Comparison of ENCODE assay signal across 23 cellular contexts in the genomic region with DNA sequence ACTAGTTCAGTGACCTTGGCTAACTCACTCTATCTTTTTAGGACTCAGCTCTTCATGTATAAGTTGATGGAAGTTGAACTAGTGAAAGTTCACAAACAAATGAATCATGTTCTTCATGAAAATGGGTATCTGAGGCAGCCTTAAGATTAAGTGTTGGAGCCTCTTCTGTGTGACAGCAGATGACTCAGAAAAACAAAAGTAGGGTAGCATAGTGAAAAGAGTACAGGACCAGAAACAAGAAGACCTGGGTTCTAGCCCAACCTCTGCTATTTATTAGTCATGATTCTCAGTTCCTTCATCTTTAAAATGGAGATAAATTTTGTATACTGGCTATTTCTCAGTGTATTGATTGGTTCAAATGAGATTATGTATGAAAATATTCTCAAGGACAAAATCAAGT.
DNase-seq lines count a peak whose midpoint lies in the region; ATAC-seq, FAIRE-seq and TF ChIP-seq lines count a peak whose summit lies in the region.
"Had no signal": no experiment of that assay in that cellular context is flagged by ENCODE, and none has a peak within 500 bp of the region (broad histone marks: within the 10 kb centered on the region; RNA-seq: fewer than 3 reads in every experiment).

No MANE protein-coding gene starts in this region.

- no peak for DNase-seq in activated CD4-positive, alpha-beta T cell treated with anti-CD3 and anti-CD28 coated beads for 36 hours
- DNase-seq in activated CD4-positive, alpha-beta T cell treated with anti-CD3 and anti-CD28 coated beads, Interleukin-2, amount 50 U/mL, for 48 hours = no peak
- DNase-seq in A549 (ENCODE audit: low read depth in 1 of 2, low spot score in 1 of 2) (no peak), MV-4-11 (lab: John Stamatoyannopoulos, UW) (peak; percentile 39), fibroblast of mammary gland (ENCODE audit: low read depth) (peak; percentile 22), DMS53 (lab: John Stamatoyannopoulos, UW) (no peak), dermis blood vessel endothelial cell (no peak)
- DNase-seq: EL, GF-D8, H9, Kasumi-1, NCI-H1417, NCI-H1694 treated with DMSO at 0.1 percent for 48 hours, NCI-H2081 treated with DMSO at 0.1 percent for 48 hours, NCI-H446 treated with DMSO at 0.1 percent for 48 hours, NCI-H526 treated with DMSO at 0.1 percent for 48 hours had no signal

- peak; percentile 23 for FAIRE-seq in A549 (lab: Jason Lieb, UNC)
- FAIRE-seq: D721Med had no signal

- no peaks in the 10 kb centered on the region for H3K4me1 ChIP-seq in A549
- H3K4me1 ChIP-seq: SJSA1 had no signal

- CTCF ChIA-PET in activated CD4-positive, alpha-beta T cell treated with anti-CD3 and anti-CD28 coated beads for 36 hours (lab: Charles Lee) = no interaction called here
- CTCF ChIA-PET in A549 (lab: Yijun Ruan, JAX) = no interaction called here

- H3K36me3 Mint-ChIP-seq in activated CD4-positive, alpha-beta T cell treated with anti-CD3 and anti-CD28 coated beads for 36 hours (ENCODE audit: low read depth) = no peaks in the 10 kb centered on the region

- H3K27ac Mint-ChIP-seq in activated CD4-positive, alpha-beta T cell treated with anti-CD3 and anti-CD28 coated beads for 36 hours = no peak overlapping the region
- H3K27ac Mint-ChIP-seq: H9, HFFc6 had no signal

- no peaks in the 10 kb centered on the region for H3K9me3 Mint-ChIP-seq in activated CD4-positive, alpha-beta T cell treated with anti-CD3 and anti-CD28 coated beads for 36 hours (ENCODE audit: low read depth)
- H3K9me3 Mint-ChIP-seq: H9, HFFc6 had no signal

- POLR2A ChIA-PET in activated CD4-positive, alpha-beta T cell treated with anti-CD3 and anti-CD28 coated beads for 36 hours (lab: Charles Lee) = no interaction called here
- POLR2A ChIA-PET in A549 (lab: Yijun Ruan, JAX) = no interaction called here

- peak; percentile 93 for ATAC-seq in activated CD4-positive, alpha-beta T cell treated with anti-CD3 and anti-CD28 coated beads for 36 hours
- ATAC-seq in A549 = no peak
- ATAC-seq in GM19455 (IDR thresholded peaks at IDR 0.05; ENCODE audit: unreplicated experiment) = no peak
- ATAC-seq: Right ventricle myocardium inferior had no signal

- no peak overlapping the region for H3K4me2 ChIP-seq in A549

- H3K4me3 Mint-ChIP-seq in activated CD4-positive, alpha-beta T cell treated with anti-CD3 and anti-CD28 coated beads for 36 hours = no peak overlapping the region
- H3K4me3 Mint-ChIP-seq: H9, HFFc6 had no signal

- TF ChIP-seq RAD21 in A549 (conservative IDR thresholded peaks at IDR 0.05 in 1 of 2, IDR thresholded peaks at IDR 0.05 in 1 of 2) = no peak

- no peak for TF ChIP-seq POLR2A in A549 (IDR thresholded peaks at IDR 0.05; ENCODE audit: low read length)

- H3K4me3 ChIP-seq in A549 (no peak overlapping the region), fibroblast of mammary gland (ENCODE audit: control insufficient read depth, low read depth, low read length) (no peak overlapping the region)
- H3K4me3 ChIP-seq: GM23248, SJSA1 had no signal

- TF ChIP-seq CTCF in A549 (IDR thresholded peaks at IDR 0.05) (no peak), fibroblast of mammary gland (conservative IDR thresholded peaks at IDR 0.05; ENCODE audit: control insufficient read depth, insufficient read depth, low read depth, low read length) (no peak)

- peaks cover 12% of the 10 kb centered on the region for H3K4me1 Mint-ChIP-seq in activated CD4-positive, alpha-beta T cell treated with anti-CD3 and anti-CD28 coated beads for 36 hours
- H3K4me1 Mint-ChIP-seq: H9 had no signal

- TF ChIP-seq EP300 in A549 (IDR thresholded peaks at IDR 0.05) = no peak

- intact Hi-C loops in activated CD4-positive, alpha-beta T cell treated with anti-CD3 and anti-CD28 coated beads for 36 hours (cut with DNase I, micrococcal nuclease) = no loop called here

- H3K9me3 ChIP-seq in A549 = no peaks in the 10 kb centered on the region
- H3K9me3 ChIP-seq: SJSA1 had no signal

- no peaks in the 10 kb centered on the region for H3K27me3 Mint-ChIP-seq in activated CD4-positive, alpha-beta T cell treated with anti-CD3 and anti-CD28 coated beads for 36 hours

- H3K27ac ChIP-seq in A549 = no peak overlapping the region
- H3K27ac ChIP-seq: C4-2B, GM23248, SJSA1 had no signal

TF ChIP-seq in A549, 52 proteins besides CTCF, POLR2A, EP300 and RAD21:
- TF ChIP-seq CBX8 (IDR thresholded peaks at IDR 0.05) (no peak), ELK1 (IDR thresholded peaks at IDR 0.05; ENCODE audit: low read depth, low read length) (no peak), HOXB13 (CRISPR knock-in tag; IDR thresholded peaks at IDR 0.05; ENCODE audit: low read depth) (no peak)
- TF ChIP-seq, protein P1, sequence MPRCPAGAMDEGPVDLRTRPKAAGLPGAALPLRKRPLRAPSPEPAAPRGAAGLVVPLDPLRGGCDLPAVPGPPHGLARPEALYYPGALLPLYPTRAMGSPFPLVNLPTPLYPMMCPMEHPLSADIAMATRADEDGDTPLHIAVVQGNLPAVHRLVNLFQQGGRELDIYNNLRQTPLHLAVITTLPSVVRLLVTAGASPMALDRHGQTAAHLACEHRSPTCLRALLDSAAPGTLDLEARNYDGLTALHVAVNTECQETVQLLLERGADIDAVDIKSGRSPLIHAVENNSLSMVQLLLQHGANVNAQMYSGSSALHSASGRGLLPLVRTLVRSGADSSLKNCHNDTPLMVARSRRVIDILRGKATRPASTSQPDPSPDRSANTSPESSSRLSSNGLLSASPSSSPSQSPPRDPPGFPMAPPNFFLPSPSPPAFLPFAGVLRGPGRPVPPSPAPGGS (IDR thresholded peaks at IDR 0.05) = no peak

Comparison
In these comparisons a context has a peak if more than half of its experiments do, and no peak if none do; other contexts are left out.
1. DNase-seq: peak in MV-4-11 (single experiment) and fibroblast of mammary gland (single experiment); none in activated CD4-positive, alpha-beta T cell treated with anti-CD3 and anti-CD28 coated beads for 36 hours (single experiment), activated CD4-positive, alpha-beta T cell treated with anti-CD3 and anti-CD28 coated beads, Interleukin-2, amount 50 U/mL, for 48 hours (0 of 2), A549 (0 of 2), DMS53 (single experiment) and dermis blood vessel endothelial cell (single experiment).